In the genomic region with DNA sequence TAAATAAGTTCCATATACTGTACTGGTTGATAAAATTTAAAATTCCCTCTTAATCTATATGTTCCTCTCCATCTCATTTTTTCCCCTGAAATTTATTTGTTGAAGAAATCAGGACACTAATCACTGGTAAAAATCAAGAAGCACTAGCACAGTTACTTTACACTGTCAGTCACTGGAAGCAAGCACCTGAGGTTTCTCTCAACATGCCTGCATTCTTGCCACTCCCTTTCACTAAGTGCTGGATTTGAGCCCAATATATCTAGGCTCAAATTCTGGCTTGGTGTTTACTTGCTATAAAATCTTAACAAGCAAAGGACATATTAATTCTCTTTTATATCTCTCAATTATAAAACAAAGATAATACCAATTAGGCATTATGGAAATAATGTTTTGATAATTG, we compare ENCODE assay signal across 8 cellular contexts. TPM values are rescaled to one million over a fixed set of nuclear protein-coding genes. Genes with fewer than 3 reads are reported as not detected.
DNase-seq lines count a peak whose midpoint lies in the region; ATAC-seq, FAIRE-seq and TF ChIP-seq lines count a peak whose summit lies in the region.

No MANE protein-coding gene starts in this region.

- H3K9me3 ChIP-seq in iPS-20b (ENCODE audit: insufficient read depth, low read depth, low read length) = no peaks in the 10 kb centered on the region
- H3K9me3 ChIP-seq in stomach smooth muscle (ENCODE audit: control insufficient read depth in 2 of 2, low read length in 2 of 2) = no peaks in the 10 kb centered on the region

- peak overlapping the region; percentile 96 for H3K27ac ChIP-seq in VCaP
- peak overlapping the region; percentile 98 for H3K27ac ChIP-seq in iPS-20b (ENCODE audit: low read length)
- peak overlapping the region; percentile 80 for H3K27ac ChIP-seq in stomach smooth muscle (ENCODE audit: low read length)

- H3K4me1 ChIP-seq in iPS-20b (ENCODE audit: insufficient read depth, low read length) = peaks cover 25% of the 10 kb centered on the region
- H3K4me1 ChIP-seq in stomach smooth muscle (ENCODE audit: control insufficient read depth, insufficient read depth, low read length) = no peaks in the 10 kb centered on the region

- H3K4me3 ChIP-seq in iPS-20b (ENCODE audit: low read length) (peak overlapping the region; percentile 56), stomach smooth muscle (ENCODE audit: low read length in 2 of 2) (peak overlapping the region in 1 of 2 donors; percentile 22)

- H3K27me3 Mint-ChIP-seq in stimulated activated naive B cell treated with anti-CD40 and anti-IgM and Interleukin-4, amounts not matched to agents 10 μg/mL and 1 μg/mL and 100 μg/mL, for 72 hours = no peaks in the 10 kb centered on the region

- no peak for TF ChIP-seq CTCF in VCaP (conservative IDR thresholded peaks at IDR 0.05)

- H3K4me1 Mint-ChIP-seq in stimulated activated naive B cell treated with anti-CD40 and anti-IgM and Interleukin-4, amounts not matched to agents 10 μg/mL and 1 μg/mL and 100 μg/mL, for 72 hours = peaks cover 6 to 11% of the 10 kb centered on the region in 2 donors

- H3K27ac Mint-ChIP-seq in stimulated activated naive B cell treated with anti-CD40 and anti-IgM and Interleukin-4, amounts not matched to agents 10 μg/mL and 1 μg/mL and 100 μg/mL, for 72 hours = no peak overlapping the region

- peaks cover 43 to 69% of the 10 kb centered on the region in 2 donors for H3K36me3 Mint-ChIP-seq in stimulated activated naive B cell treated with anti-CD40 and anti-IgM and Interleukin-4, amounts not matched to agents 10 μg/mL and 1 μg/mL and 100 μg/mL, for 72 hours

- no peak for TF ChIP-seq POLR2A in GM12891 (IDR thresholded peaks at IDR 0.05; ENCODE audit: low read depth, low read length)

- DNase-seq in M059J (ENCODE audit: low read depth) = peak; percentile 25
- DNase-seq in stimulated activated naive B cell treated with anti-CD40 and anti-IgM and Interleukin-4, amounts not matched to agents 10 μg/mL and 1 μg/mL and 100 μg/mL, for 72 hours = no peak
- no peak for DNase-seq in GM12891 (ENCODE audit: insufficient read length, low spot score)

- H3K4me3 Mint-ChIP-seq in stimulated activated naive B cell treated with anti-CD40 and anti-IgM and Interleukin-4, amounts not matched to agents 10 μg/mL and 1 μg/mL and 100 μg/mL, for 72 hours = no peak overlapping the region

- H3K36me3 ChIP-seq in iPS-20b (ENCODE audit: insufficient read depth, low read depth, low read length) (peaks cover 36% of the 10 kb centered on the region), stomach smooth muscle (ENCODE audit: control insufficient read depth in 2 of 2, insufficient read depth in 2 of 2, low read length in 2 of 2) (no peaks in the 10 kb centered on the region)

- no peak for ATAC-seq in GM18909 (IDR thresholded peaks at IDR 0.05; ENCODE audit: poor library complexity, unreplicated experiment)
- no peak for ATAC-seq in HG03442 (IDR thresholded peaks at IDR 0.05; ENCODE audit: unreplicated experiment)
- ATAC-seq in stimulated activated naive B cell treated with anti-CD40 and anti-IgM and Interleukin-4, amounts not matched to agents 10 μg/mL and 1 μg/mL and 100 μg/mL, for 72 hours (replicated peaks) = no peak

- no peak for FAIRE-seq in GM12891 (lab: Jason Lieb, UNC)

- H3K9me3 Mint-ChIP-seq in stimulated activated naive B cell treated with anti-CD40 and anti-IgM and Interleukin-4, amounts not matched to agents 10 μg/mL and 1 μg/mL and 100 μg/mL, for 72 hours = no peaks in the 10 kb centered on the region

- no peaks in the 10 kb centered on the region for H3K27me3 ChIP-seq in iPS-20b (ENCODE audit: insufficient read depth, low read length)
- no peaks in the 10 kb centered on the region for H3K27me3 ChIP-seq in stomach smooth muscle (ENCODE audit: control insufficient read depth in 1 of 2, insufficient read depth in 2 of 2, low read length in 2 of 2)

- H3K9ac ChIP-seq in iPS-20b (ENCODE audit: low read depth, low read length) (peak overlapping the region; percentile 87), stomach smooth muscle (ENCODE audit: low read length in 2 of 2) (peak overlapping the region; percentile 62 to 66)

TF ChIP-seq in GM12891, 5 proteins besides CTCF, POLR2A, EP300 and RAD21:
- TF ChIP-seq TAF1 (IDR thresholded peaks at IDR 0.05; ENCODE audit: low read depth, low read length) = no peak
- TF ChIP-seq POLR2AphosphoS5 (IDR thresholded peaks at IDR 0.05; ENCODE audit: low read depth, low read length) = no peak
- no peak for TF ChIP-seq SPI1 (IDR thresholded peaks at IDR 0.05; ENCODE audit: low read depth, low read length)
- TF ChIP-seq POU2F2 (IDR thresholded peaks at IDR 0.05; ENCODE audit: low read depth, low read length) = no peak
- no peak for TF ChIP-seq PAX5 (IDR thresholded peaks at IDR 0.05; ENCODE audit: insufficient read depth, low read length, severe bottlenecking)

RNA-seq across cellular contexts. Expression of gene DIAPH1, which starts 58.7 kb away (rescaled TPM):
- total RNA-seq in M059J (2014; rRNA removed; shearing (Covaris generic)) = 32.8 and 77.0 TPM in 2 replicates
- polyA plus RNA-seq in GM12891 (2012; ENCODE audit: low read depth, missing spikeins) = 71.9 TPM
